In the genomic region with DNA sequence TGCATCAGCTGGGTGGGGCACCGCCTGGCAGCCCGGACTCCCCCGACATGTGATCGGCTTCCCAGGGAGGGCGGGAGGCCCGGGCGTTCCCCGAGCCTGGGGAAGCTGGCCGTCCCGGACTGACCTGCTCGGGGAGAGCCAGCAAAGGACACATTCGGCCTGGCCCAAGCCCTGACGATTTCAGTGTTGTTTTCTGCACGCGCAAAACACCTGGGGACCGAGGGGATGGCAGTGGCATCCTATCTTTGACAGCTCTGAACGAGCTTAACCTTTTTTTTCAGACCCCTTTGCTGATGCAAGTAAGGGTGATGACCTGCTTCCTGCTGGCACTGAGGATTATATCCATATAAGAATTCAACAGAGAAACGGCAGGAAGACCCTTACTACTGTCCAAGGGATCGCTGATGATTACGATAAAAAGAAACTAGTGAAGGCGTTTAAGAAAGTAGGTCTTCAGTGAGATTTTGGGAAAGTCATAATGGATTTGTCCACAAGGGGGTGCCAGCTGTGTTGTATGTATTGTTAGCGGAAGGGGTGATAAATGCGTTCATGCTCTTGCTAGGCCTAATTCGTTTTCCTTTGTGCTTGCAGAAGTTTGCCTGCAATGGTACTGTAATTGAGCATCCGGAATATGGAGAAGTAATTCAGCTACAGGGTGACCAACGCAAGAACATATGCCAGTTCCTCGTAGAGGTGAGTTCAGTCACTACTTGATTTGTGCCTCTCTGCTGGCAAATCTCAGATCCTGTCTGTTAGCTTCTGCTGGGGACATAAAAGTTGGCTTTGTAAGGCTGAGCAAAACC, we compare ENCODE assay signal across 1 cellular context.
A peak's percentile ranks its signal among the peaks of the same experiment; 100 is the strongest.
TF ChIP-seq lines count a peak whose summit lies in the region.

No MANE protein-coding gene starts in this region.

TF ChIP-seq in A549, 52 proteins besides CTCF, POLR2A, EP300 and RAD21 (continued from another document):
- TF ChIP-seq, protein P1, sequence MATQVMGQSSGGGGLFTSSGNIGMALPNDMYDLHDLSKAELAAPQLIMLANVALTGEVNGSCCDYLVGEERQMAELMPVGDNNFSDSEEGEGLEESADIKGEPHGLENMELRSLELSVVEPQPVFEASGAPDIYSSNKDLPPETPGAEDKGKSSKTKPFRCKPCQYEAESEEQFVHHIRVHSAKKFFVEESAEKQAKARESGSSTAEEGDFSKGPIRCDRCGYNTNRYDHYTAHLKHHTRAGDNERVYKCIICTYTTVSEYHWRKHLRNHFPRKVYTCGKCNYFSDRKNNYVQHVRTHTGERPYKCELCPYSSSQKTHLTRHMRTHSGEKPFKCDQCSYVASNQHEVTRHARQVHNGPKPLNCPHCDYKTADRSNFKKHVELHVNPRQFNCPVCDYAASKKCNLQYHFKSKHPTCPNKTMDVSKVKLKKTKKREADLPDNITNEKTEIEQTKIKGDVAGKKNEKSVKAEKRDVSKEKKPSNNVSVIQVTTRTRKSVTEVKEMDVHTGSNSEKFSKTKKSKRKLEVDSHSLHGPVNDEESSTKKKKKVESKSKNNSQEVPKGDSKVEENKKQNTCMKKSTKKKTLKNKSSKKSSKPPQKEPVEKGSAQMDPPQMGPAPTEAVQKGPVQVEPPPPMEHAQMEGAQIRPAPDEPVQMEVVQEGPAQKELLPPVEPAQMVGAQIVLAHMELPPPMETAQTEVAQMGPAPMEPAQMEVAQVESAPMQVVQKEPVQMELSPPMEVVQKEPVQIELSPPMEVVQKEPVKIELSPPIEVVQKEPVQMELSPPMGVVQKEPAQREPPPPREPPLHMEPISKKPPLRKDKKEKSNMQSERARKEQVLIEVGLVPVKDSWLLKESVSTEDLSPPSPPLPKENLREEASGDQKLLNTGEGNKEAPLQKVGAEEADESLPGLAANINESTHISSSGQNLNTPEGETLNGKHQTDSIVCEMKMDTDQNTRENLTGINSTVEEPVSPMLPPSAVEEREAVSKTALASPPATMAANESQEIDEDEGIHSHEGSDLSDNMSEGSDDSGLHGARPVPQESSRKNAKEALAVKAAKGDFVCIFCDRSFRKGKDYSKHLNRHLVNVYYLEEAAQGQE (IDR thresholded peaks at IDR 0.05), result no peak
- TF ChIP-seq FOSL2 (IDR thresholded peaks at IDR 0.05) (no peak), FOSL2 (CRISPR knock-in tag; IDR thresholded peaks at IDR 0.05) (no peak), HEYL (CRISPR knock-in tag; IDR thresholded peaks at IDR 0.05) (no peak), CEBPB (IDR thresholded peaks at IDR 0.05) (no peak), GATA3 (IDR thresholded peaks at IDR 0.05; ENCODE audit: borderline replicate concordance) (no peak), RCOR1 (IDR thresholded peaks at IDR 0.05; ENCODE audit: low read depth, low read length) (no peak), MAZ (IDR thresholded peaks at IDR 0.05; ENCODE audit: borderline replicate concordance, low read depth, low read length) (no peak), CHD4 (IDR thresholded peaks at IDR 0.05; ENCODE audit: borderline replicate concordance) (no peak), HOXB5 (CRISPR knock-in tag; IDR thresholded peaks at IDR 0.05) (no peak), RARB (CRISPR knock-in tag; IDR thresholded peaks at IDR 0.05) (peak; percentile 36; the same call in 1 of the 2 replicates), PHF8 (IDR thresholded peaks at IDR 0.05; ENCODE audit: borderline replicate concordance, low read depth) (no peak), ZNF302 (CRISPR knock-in tag; IDR thresholded peaks at IDR 0.05) (no peak), HOXB13 (CRISPR knock-in tag; IDR thresholded peaks at IDR 0.05; ENCODE audit: low read depth) (no peak), JUN (IDR thresholded peaks at IDR 0.05) (no peak), FOXS1 (CRISPR knock-in tag; IDR thresholded peaks at IDR 0.05) (no peak), MAFK (IDR thresholded peaks at IDR 0.05; ENCODE audit: partially characterized antibody) (no peak), HDAC2 (IDR thresholded peaks at IDR 0.05) (no peak), SREBF2 (IDR thresholded peaks at IDR 0.05) (no peak), CBX8 (IDR thresholded peaks at IDR 0.05) (no peak), MYC (IDR thresholded peaks at IDR 0.05; ENCODE audit: borderline replicate concordance, low read length) (no peak), ZFP36 (IDR thresholded peaks at IDR 0.05; ENCODE audit: borderline replicate concordance, partially characterized antibody) (no peak)
- TF ChIP-seq, protein P2, sequence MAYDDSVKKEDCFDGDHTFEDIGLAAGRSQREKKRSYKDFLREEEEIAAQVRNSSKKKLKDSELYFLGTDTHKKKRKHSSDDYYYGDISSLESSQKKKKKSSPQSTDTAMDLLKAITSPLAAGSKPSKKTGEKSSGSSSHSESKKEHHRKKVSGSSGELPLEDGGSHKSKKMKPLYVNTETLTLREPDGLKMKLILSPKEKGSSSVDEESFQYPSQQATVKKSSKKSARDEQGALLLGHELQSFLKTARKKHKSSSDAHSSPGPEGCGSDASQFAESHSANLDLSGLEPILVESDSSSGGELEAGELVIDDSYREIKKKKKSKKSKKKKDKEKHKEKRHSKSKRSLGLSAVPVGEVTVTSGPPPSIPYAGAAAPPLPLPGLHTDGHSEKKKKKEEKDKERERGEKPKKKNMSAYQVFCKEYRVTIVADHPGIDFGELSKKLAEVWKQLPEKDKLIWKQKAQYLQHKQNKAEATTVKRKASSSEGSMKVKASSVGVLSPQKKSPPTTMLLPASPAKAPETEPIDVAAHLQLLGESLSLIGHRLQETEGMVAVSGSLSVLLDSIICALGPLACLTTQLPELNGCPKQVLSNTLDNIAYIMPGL (CRISPR knock-in tag; IDR thresholded peaks at IDR 0.05; ENCODE audit: borderline replicate concordance), result no peak; the same call in 1 of the 2 replicates
- TF ChIP-seq, protein P3, sequence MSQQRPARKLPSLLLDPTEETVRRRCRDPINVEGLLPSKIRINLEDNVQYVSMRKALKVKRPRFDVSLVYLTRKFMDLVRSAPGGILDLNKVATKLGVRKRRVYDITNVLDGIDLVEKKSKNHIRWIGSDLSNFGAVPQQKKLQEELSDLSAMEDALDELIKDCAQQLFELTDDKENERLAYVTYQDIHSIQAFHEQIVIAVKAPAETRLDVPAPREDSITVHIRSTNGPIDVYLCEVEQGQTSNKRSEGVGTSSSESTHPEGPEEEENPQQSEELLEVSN (IDR thresholded peaks at IDR 0.05; ENCODE audit: borderline replicate concordance, low read depth), result no peak
- TF ChIP-seq, protein P4, sequence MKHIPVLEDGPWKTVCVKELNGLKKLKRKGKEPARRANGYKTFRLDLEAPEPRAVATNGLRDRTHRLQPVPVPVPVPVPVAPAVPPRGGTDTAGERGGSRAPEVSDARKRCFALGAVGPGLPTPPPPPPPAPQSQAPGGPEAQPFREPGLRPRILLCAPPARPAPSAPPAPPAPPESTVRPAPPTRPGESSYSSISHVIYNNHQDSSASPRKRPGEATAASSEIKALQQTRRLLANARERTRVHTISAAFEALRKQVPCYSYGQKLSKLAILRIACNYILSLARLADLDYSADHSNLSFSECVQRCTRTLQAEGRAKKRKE (CRISPR knock-in tag; IDR thresholded peaks at IDR 0.05; ENCODE audit: low read depth), result no peak
- TF ChIP-seq, protein P5, sequence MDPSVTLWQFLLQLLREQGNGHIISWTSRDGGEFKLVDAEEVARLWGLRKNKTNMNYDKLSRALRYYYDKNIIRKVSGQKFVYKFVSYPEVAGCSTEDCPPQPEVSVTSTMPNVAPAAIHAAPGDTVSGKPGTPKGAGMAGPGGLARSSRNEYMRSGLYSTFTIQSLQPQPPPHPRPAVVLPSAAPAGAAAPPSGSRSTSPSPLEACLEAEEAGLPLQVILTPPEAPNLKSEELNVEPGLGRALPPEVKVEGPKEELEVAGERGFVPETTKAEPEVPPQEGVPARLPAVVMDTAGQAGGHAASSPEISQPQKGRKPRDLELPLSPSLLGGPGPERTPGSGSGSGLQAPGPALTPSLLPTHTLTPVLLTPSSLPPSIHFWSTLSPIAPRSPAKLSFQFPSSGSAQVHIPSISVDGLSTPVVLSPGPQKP (IDR thresholded peaks at IDR 0.05; ENCODE audit: low read depth, low read length), result no peak
- TF ChIP-seq, protein P6, sequence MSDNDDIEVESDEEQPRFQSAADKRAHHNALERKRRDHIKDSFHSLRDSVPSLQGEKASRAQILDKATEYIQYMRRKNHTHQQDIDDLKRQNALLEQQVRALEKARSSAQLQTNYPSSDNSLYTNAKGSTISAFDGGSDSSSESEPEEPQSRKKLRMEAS (IDR thresholded peaks at IDR 0.05), result peak; percentile 96
- TF ChIP-seq, protein P7, sequence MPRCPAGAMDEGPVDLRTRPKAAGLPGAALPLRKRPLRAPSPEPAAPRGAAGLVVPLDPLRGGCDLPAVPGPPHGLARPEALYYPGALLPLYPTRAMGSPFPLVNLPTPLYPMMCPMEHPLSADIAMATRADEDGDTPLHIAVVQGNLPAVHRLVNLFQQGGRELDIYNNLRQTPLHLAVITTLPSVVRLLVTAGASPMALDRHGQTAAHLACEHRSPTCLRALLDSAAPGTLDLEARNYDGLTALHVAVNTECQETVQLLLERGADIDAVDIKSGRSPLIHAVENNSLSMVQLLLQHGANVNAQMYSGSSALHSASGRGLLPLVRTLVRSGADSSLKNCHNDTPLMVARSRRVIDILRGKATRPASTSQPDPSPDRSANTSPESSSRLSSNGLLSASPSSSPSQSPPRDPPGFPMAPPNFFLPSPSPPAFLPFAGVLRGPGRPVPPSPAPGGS (IDR thresholded peaks at IDR 0.05), result no peak; the same call in 2 of the 3 replicates
- TF ChIP-seq, protein P8, sequence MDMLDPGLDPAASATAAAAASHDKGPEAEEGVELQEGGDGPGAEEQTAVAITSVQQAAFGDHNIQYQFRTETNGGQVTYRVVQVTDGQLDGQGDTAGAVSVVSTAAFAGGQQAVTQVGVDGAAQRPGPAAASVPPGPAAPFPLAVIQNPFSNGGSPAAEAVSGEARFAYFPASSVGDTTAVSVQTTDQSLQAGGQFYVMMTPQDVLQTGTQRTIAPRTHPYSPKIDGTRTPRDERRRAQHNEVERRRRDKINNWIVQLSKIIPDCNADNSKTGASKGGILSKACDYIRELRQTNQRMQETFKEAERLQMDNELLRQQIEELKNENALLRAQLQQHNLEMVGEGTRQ (IDR thresholded peaks at IDR 0.05), result peak; percentile 79
